In genomic region chr18:68948622-68949021, GRCh38 we compare ENCODE assay signal across 34 cellular contexts.
DNase-seq lines count a peak whose midpoint lies in the region; ATAC-seq and TF ChIP-seq lines count a peak whose summit lies in the region.
"Had no signal": no experiment of that assay in that cellular context is flagged by ENCODE, and none has a peak within 500 bp of the region (broad histone marks: within the 10 kb centered on the region; RNA-seq: fewer than 3 reads in every experiment).

No MANE protein-coding gene starts in this region.

- no peak overlapping the region for H3K4me3 ChIP-seq in OCI-LY3 (ENCODE audit: low read length)
- no peak overlapping the region for H3K4me3 ChIP-seq in esophagus squamous epithelium
- H3K4me3 ChIP-seq: A549; BLaER1 treated with 17β-estradiol and CSF1 and Interleukin-3, amounts not matched to agents 10 nM and 100 nM; GM12878; GM23248; K562; PC-9; SJSA1 had no signal

- no peak overlapping the region for H3K4me3 Mint-ChIP-seq in mesothelial cell of epicardium
- H3K4me3 Mint-ChIP-seq: H9; T-helper 2 cell treated with Interferon-gamma antibody and Interleukin-4, amounts not matched to agents 5 μg/mL and 100 μg/mL, for 36 hours had no signal

- peaks cover 7% of the 10 kb centered on the region for H3K4me1 Mint-ChIP-seq in mesothelial cell of epicardium
- H3K4me1 Mint-ChIP-seq: CD4-positive, alpha-beta memory T cell had no signal

- H3K27me3 ChIP-seq in OCI-LY3 (ENCODE audit: low read depth, low read length): no peaks in the 10 kb centered on the region
- no peaks in the 10 kb centered on the region for H3K27me3 ChIP-seq in esophagus squamous epithelium
- H3K27me3 ChIP-seq: BLaER1 treated with 17β-estradiol and CSF1 and Interleukin-3, amounts not matched to agents 10 nM and 100 nM; SJSA1 had no signal

- no peak for TF ChIP-seq POLR2A in esophagus squamous epithelium (IDR thresholded peaks at IDR 0.05)

- no peak overlapping the region for H3K27ac ChIP-seq in OCI-LY3 (ENCODE audit: low read length)
- H3K27ac ChIP-seq in esophagus squamous epithelium: no peak overlapping the region
- H3K27ac ChIP-seq: A549; BLaER1 treated with 17β-estradiol and CSF1 and Interleukin-3, amounts not matched to agents 10 nM and 100 nM; GM23248; PC-9; SJSA1 had no signal

- no peaks in the 10 kb centered on the region for H3K36me3 Mint-ChIP-seq in mesothelial cell of epicardium
- H3K36me3 Mint-ChIP-seq: CD4-positive, alpha-beta memory T cell had no signal

- ATAC-seq in GM18861 (IDR thresholded peaks at IDR 0.05; ENCODE audit: unreplicated experiment) (peak; percentile 72), HG03159 (IDR thresholded peaks at IDR 0.05; ENCODE audit: unreplicated experiment) (peak; percentile 64), GM19324 (IDR thresholded peaks at IDR 0.05; ENCODE audit: low FRiP score, unreplicated experiment) (no peak)
- ATAC-seq: A549, GM12878, K562 had no signal

- no peak overlapping the region for H3K27ac Mint-ChIP-seq in mesothelial cell of epicardium
- H3K27ac Mint-ChIP-seq: CD4-positive, alpha-beta memory T cell; T-helper 2 cell treated with Interferon-gamma antibody and Interleukin-4, amounts not matched to agents 5 μg/mL and 100 μg/mL, for 36 hours had no signal

- DNase-seq in renal cortical epithelial cell (ENCODE audit: low read depth): peak; percentile 80
- no peak for DNase-seq in mesothelial cell of epicardium (ENCODE audit: low spot score in 2 of 2, unreplicated experiment in 2 of 2)
- DNase-seq in esophagus squamous epithelium (lab: John Stamatoyannopoulos, UW): no peak
- DNase-seq: AML-193; CD4-positive, alpha-beta memory T cell; COR-L47; DMS 273 treated with DMSO at 0.1 percent for 48 hours; DMS79; EL; GDM1; GM23248; H9; Kasumi-1; MV-4-11; NCI-H1105; NCI-H1436 treated with DMSO at 0.1 percent for 48 hours; NCI-H187 treated with DMSO at 0.1 percent for 48 hours; NCI-H2171 treated with DMSO at 0.1 percent for 48 hours; NCI-H345; NCI-H524 treated with DMSO at 0.1 percent for 48 hours; NCI-H774; PC-9; Right ventricle myocardium superior; RPMI8226 had no signal

- no peak for TF ChIP-seq CTCF in OCI-LY3 (IDR thresholded peaks at IDR 0.05; ENCODE audit: low read depth, low read length)
- TF ChIP-seq CTCF in mesothelial cell of epicardium (IDR thresholded peaks at IDR 0.05; ENCODE audit: unreplicated experiment): no peak
- no peak for TF ChIP-seq CTCF in esophagus squamous epithelium (IDR thresholded peaks at IDR 0.05)

- H3K9ac ChIP-seq in OCI-LY3 (ENCODE audit: low read length): no peak overlapping the region
- H3K9ac ChIP-seq: BLaER1 treated with 17β-estradiol and CSF1 and Interleukin-3, amounts not matched to agents 10 nM and 100 nM; GM23248 had no signal

- H3K9me3 Mint-ChIP-seq in mesothelial cell of epicardium: peaks cover 7% of the 10 kb centered on the region
- H3K9me3 Mint-ChIP-seq: H9; T-helper 2 cell treated with Interferon-gamma antibody and Interleukin-4, amounts not matched to agents 5 μg/mL and 100 μg/mL, for 36 hours had no signal

- no peaks in the 10 kb centered on the region for H4K20me1 ChIP-seq in OCI-LY3 (ENCODE audit: insufficient read depth, low read length)
- H4K20me1 ChIP-seq: BLaER1 treated with 17β-estradiol and CSF1 and Interleukin-3, amounts not matched to agents 10 nM and 100 nM had no signal

- H3K36me3 ChIP-seq in OCI-LY3 (replicated peaks; ENCODE audit: low read depth, low read length) (no peaks in the 10 kb centered on the region), esophagus squamous epithelium (no peaks in the 10 kb centered on the region)
- H3K36me3 ChIP-seq: BLaER1 treated with 17β-estradiol and CSF1 and Interleukin-3, amounts not matched to agents 10 nM and 100 nM; SJSA1 had no signal

- peak overlapping the region; percentile 60 for H2AFZ ChIP-seq in OCI-LY3 (ENCODE audit: low read depth, low read length)
- H2AFZ ChIP-seq: GM23248, PC-9 had no signal

- H3K4me1 ChIP-seq in OCI-LY3 (ENCODE audit: low read length) (no peaks in the 10 kb centered on the region), esophagus squamous epithelium (no peaks in the 10 kb centered on the region)
- H3K4me1 ChIP-seq: A549; BLaER1 treated with 17β-estradiol and CSF1 and Interleukin-3, amounts not matched to agents 10 nM and 100 nM; SJSA1 had no signal

- H3K27me3 Mint-ChIP-seq in mesothelial cell of epicardium (ENCODE audit: low read depth): no peaks in the 10 kb centered on the region
- H3K27me3 Mint-ChIP-seq: CD4-positive, alpha-beta memory T cell had no signal

- 77 to 83% methylated on average over 4 of the region's 4 CpGs for WGBS in esophagus squamous epithelium, 2 donors

- H3K79me2 ChIP-seq in OCI-LY3 (ENCODE audit: low read length): no peaks in the 10 kb centered on the region

- H3K9me3 ChIP-seq in OCI-LY3 (ENCODE audit: insufficient read depth, low read length) (no peaks in the 10 kb centered on the region), esophagus squamous epithelium (no peaks in the 10 kb centered on the region)
- H3K9me3 ChIP-seq: A549; BLaER1 treated with 17β-estradiol and CSF1 and Interleukin-3, amounts not matched to agents 10 nM and 100 nM; SJSA1 had no signal

- intact Hi-C loops in esophagus squamous epithelium (cut with DNase I): no loop called here

- H3K4me2 ChIP-seq in OCI-LY3 (ENCODE audit: low read length): no peak overlapping the region
- H3K4me2 ChIP-seq: A549; BLaER1 treated with 17β-estradiol and CSF1 and Interleukin-3, amounts not matched to agents 10 nM and 100 nM; PC-9 had no signal
